ENCODE assay signal across 8 cellular contexts in the genomic region with DNA sequence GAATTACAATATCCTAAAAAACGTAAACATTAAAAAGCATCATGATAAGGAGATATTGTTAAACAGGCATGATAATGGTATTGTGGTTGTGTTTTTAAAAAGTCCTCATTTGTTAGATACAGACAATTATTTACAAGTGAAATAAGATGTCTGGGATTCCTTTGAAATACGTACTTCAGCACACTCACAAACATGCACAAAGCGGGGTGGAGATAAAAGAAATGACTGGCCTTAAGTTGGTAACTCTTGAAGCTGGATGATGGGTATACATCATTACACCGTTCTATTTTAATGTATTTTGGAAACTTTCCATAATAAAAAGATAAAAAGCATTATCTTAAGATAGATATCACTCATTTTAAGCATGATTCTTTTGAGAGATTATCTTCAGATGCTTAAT. TPM values are rescaled to one million over a fixed set of nuclear protein-coding genes. Genes with fewer than 3 reads are reported as not detected.
DNase-seq lines count a peak whose midpoint lies in the region; ATAC-seq and TF ChIP-seq lines count a peak whose summit lies in the region.

No MANE protein-coding gene starts in this region.

- no peaks in the 10 kb centered on the region for H3K9me3 Mint-ChIP-seq in activated CD4-positive, alpha-beta T cell treated with anti-CD3 and anti-CD28 coated beads, Interleukin-2, amount 10 ng/mL, durations not matched to agents 7 days and 5 days
- no peaks in the 10 kb centered on the region for H3K9me3 Mint-ChIP-seq in activated B cell treated with CpG ODN at 0.5 μM for 24 hours

- intact Hi-C loops in activated B cell treated with CpG ODN at 0.5 μM for 24 hours (cut with micrococcal nuclease): no loop called here

- no peak for TF ChIP-seq EP300 in suprapubic skin (IDR thresholded peaks at IDR 0.05)

- peaks cover 20% of the 10 kb centered on the region for H3K4me1 Mint-ChIP-seq in activated CD4-positive, alpha-beta T cell treated with anti-CD3 and anti-CD28 coated beads, Interleukin-2, amount 10 ng/mL, durations not matched to agents 7 days and 5 days
- peaks cover 10% of the 10 kb centered on the region for H3K4me1 Mint-ChIP-seq in activated B cell treated with CpG ODN at 0.5 μM for 24 hours

- H3K9me2 ChIP-seq in hepatocyte (replicated peaks; ENCODE audit: insufficient read depth): no peaks in the 10 kb centered on the region

- H3K9me3 ChIP-seq in hepatocyte (ENCODE audit: low read depth): no peaks in the 10 kb centered on the region
- no peaks in the 10 kb centered on the region for H3K9me3 ChIP-seq in suprapubic skin

- no peak for DNase-seq in activated CD4-positive, alpha-beta T cell treated with anti-CD3 and anti-CD28 coated beads, Interleukin-2, amount 10 ng/mL, durations not matched to agents 7 days and 5 days
- no peak for DNase-seq in activated CD4-positive, alpha-beta T cell treated with anti-CD3 and anti-CD28 coated beads, Interleukin-2, amount 50 U/mL, for 4 hours
- DNase-seq in activated B cell treated with CpG ODN at 0.5 μM for 24 hours: no peak
- no peak for DNase-seq in hepatocyte (ENCODE audit: low spot score)
- DNase-seq in suprapubic skin (ENCODE audit: low spot score in 2 of 2): no peak
- no peak for DNase-seq in SK-N-DZ (ENCODE audit: low spot score)
- DNase-seq in UCSD-AML1 (lab: John Stamatoyannopoulos, UW; ENCODE audit: unreplicated experiment): no peak
- no peak for DNase-seq in HEK293T (ENCODE audit: extremely low spot score)

- ATAC-seq in activated B cell treated with CpG ODN at 0.5 μM for 24 hours (ENCODE audit: low read depth): no peak

- no peaks in the 10 kb centered on the region for H3K27me3 Mint-ChIP-seq in activated CD4-positive, alpha-beta T cell treated with anti-CD3 and anti-CD28 coated beads, Interleukin-2, amount 10 ng/mL, durations not matched to agents 7 days and 5 days
- H3K27me3 Mint-ChIP-seq in activated B cell treated with CpG ODN at 0.5 μM for 24 hours: no peaks in the 10 kb centered on the region

- peak overlapping the region; percentile 95 for H3K27ac ChIP-seq in hepatocyte
- H3K27ac ChIP-seq in suprapubic skin: no peak overlapping the region

- POLR2A ChIA-PET in activated CD4-positive, alpha-beta T cell treated with anti-CD3 and anti-CD28 coated beads, Interleukin-2, amount 10 ng/mL, durations not matched to agents 7 days and 5 days (lab: Charles Lee): no interaction called here
- POLR2A ChIA-PET in activated B cell treated with CpG ODN at 0.5 μM for 24 hours (lab: Charles Lee): interaction anchor here (1.2 to 1.9 kb wide), 2 partner anchors 20 to 69 kb away, joined by 3 to 10 read pairs; a partner anchor contains a TSS
- POLR2A ChIA-PET in HEK293T (lab: Yijun Ruan, JAX): interaction anchor here (3.0 kb wide), 1 partner anchor 20 kb away, joined by 16 read pairs; a partner anchor contains a TSS

- H3K4me3 ChIP-seq in hepatocyte (peak overlapping the region; percentile 66), suprapubic skin (peak overlapping the region; percentile 74)

- H3K36me3 ChIP-seq in hepatocyte (replicated peaks; ENCODE audit: insufficient read depth, low read depth) (no peaks in the 10 kb centered on the region), suprapubic skin (peaks cover 24% of the 10 kb centered on the region)

- no peak overlapping the region for H3K27ac Mint-ChIP-seq in activated CD4-positive, alpha-beta T cell treated with anti-CD3 and anti-CD28 coated beads, Interleukin-2, amount 10 ng/mL, durations not matched to agents 7 days and 5 days
- no peak overlapping the region for H3K27ac Mint-ChIP-seq in activated B cell treated with CpG ODN at 0.5 μM for 24 hours

- peak overlapping the region; percentile 79 for H3K4me3 Mint-ChIP-seq in activated CD4-positive, alpha-beta T cell treated with anti-CD3 and anti-CD28 coated beads, Interleukin-2, amount 10 ng/mL, durations not matched to agents 7 days and 5 days
- H3K4me3 Mint-ChIP-seq in activated B cell treated with CpG ODN at 0.5 μM for 24 hours: peak overlapping the region; percentile 88

- CTCF ChIA-PET in activated CD4-positive, alpha-beta T cell treated with anti-CD3 and anti-CD28 coated beads, Interleukin-2, amount 10 ng/mL, durations not matched to agents 7 days and 5 days (lab: Charles Lee): interaction anchor here (1.1 kb wide), 1 partner anchor 377 kb away, joined by 4 read pairs; no protein-coding TSS in a partner anchor
- CTCF ChIA-PET in activated B cell treated with CpG ODN at 0.5 μM for 24 hours (lab: Charles Lee): no interaction called here
- CTCF ChIA-PET in HEK293T (lab: Yijun Ruan, JAX): interaction anchor here (0.6 kb wide), 1 partner anchor 8 kb away, joined by 3 read pairs; no protein-coding TSS in a partner anchor

- H3K27me3 ChIP-seq in hepatocyte (no peaks in the 10 kb centered on the region), suprapubic skin (no peaks in the 10 kb centered on the region)

- TF ChIP-seq CTCF in activated B cell treated with CpG ODN at 0.5 μM for 24 hours (IDR thresholded peaks at IDR 0.05) (no peak), hepatocyte (IDR thresholded peaks at IDR 0.05; ENCODE audit: poor library complexity) (no peak), suprapubic skin (IDR thresholded peaks at IDR 0.05) (no peak)

- H3K4me1 ChIP-seq in hepatocyte (ENCODE audit: insufficient read depth) (peaks cover 11% of the 10 kb centered on the region), suprapubic skin (peaks cover 18% of the 10 kb centered on the region)

- peak overlapping the region; percentile 88 for H3K4me2 ChIP-seq in hepatocyte

- no peaks in the 10 kb centered on the region for H4K20me1 ChIP-seq in hepatocyte (ENCODE audit: insufficient read depth, poor library complexity, severe bottlenecking)

- H2AFZ ChIP-seq in hepatocyte: peak overlapping the region; percentile 69

- TF ChIP-seq POLR2A in suprapubic skin (IDR thresholded peaks at IDR 0.05): no peak

- H3K79me2 ChIP-seq in hepatocyte: peaks cover 32% of the 10 kb centered on the region

- peaks cover 10% of the 10 kb centered on the region for H3K36me3 Mint-ChIP-seq in activated CD4-positive, alpha-beta T cell treated with anti-CD3 and anti-CD28 coated beads, Interleukin-2, amount 10 ng/mL, durations not matched to agents 7 days and 5 days (ENCODE audit: low read depth)
- H3K36me3 Mint-ChIP-seq in activated B cell treated with CpG ODN at 0.5 μM for 24 hours (ENCODE audit: low read depth): peaks cover 29% of the 10 kb centered on the region

- 45% methylated on average over 4 of the region's 4 CpGs for WGBS in hepatocyte (ENCODE audit: low lambda C conversion rate, missing lambda C conversion rate)
- 39% methylated on average over 4 of the region's 4 CpGs for WGBS in suprapubic skin

TF ChIP-seq in HEK293T, 16 proteins besides CTCF, POLR2A, EP300 and RAD21 (continues in another document):
- TF ChIP-seq FOXM1 (IDR thresholded peaks at IDR 0.05; ENCODE audit: borderline replicate concordance) (no peak), ARNT (IDR thresholded peaks at IDR 0.05) (no peak), LEF1 (IDR thresholded peaks at IDR 0.05; ENCODE audit: borderline replicate concordance) (no peak), BHLHE40 (IDR thresholded peaks at IDR 0.05; ENCODE audit: borderline replicate concordance) (no peak), SUZ12 (IDR thresholded peaks at IDR 0.05) (no peak), FOXK2 (IDR thresholded peaks at IDR 0.05) (no peak), NFRKB (IDR thresholded peaks at IDR 0.05) (no peak), FOXA1 (IDR thresholded peaks at IDR 0.05) (no peak)
- TF ChIP-seq, protein P1, sequence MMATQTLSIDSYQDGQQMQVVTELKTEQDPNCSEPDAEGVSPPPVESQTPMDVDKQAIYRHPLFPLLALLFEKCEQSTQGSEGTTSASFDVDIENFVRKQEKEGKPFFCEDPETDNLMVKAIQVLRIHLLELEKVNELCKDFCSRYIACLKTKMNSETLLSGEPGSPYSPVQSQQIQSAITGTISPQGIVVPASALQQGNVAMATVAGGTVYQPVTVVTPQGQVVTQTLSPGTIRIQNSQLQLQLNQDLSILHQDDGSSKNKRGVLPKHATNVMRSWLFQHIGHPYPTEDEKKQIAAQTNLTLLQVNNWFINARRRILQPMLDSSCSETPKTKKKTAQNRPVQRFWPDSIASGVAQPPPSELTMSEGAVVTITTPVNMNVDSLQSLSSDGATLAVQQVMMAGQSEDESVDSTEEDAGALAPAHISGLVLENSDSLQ (IDR thresholded peaks at IDR 0.05): no peak

RNA-seq across cellular contexts. Expression of a gene that starts 1.0 kb away (rescaled TPM):
- total RNA-seq in activated CD4-positive, alpha-beta T cell treated with anti-CD3 and anti-CD28 coated beads, Interleukin-2, amount 10 ng/mL, durations not matched to agents 7 days and 5 days: under 1 TPM; 0.62 to 0.73 TPM
- total RNA-seq in activated B cell treated with CpG ODN at 0.5 μM for 24 hours: 0.44 and 0.66 TPM in 2 replicates
- total RNA-seq in hepatocyte: 4.7 and 5.3 TPM in 2 replicates
- polyA plus RNA-seq in hepatocyte: 1.4 and 3.0 TPM in 2 replicates
- total RNA-seq in suprapubic skin: 1 to 10 TPM in 2 of 4 donors, under 1 TPM in 2; 0.57 to 3.9 (median 1.2) TPM
- polyA plus RNA-seq in SK-N-DZ (2014; cell fraction: cytosol; rRNA removed): 20.6 and 21.3 TPM in 2 replicates
- 24.8 and 24.9 TPM in 2 replicates for polyA plus RNA-seq in SK-N-DZ (2014; cell fraction: nucleus; rRNA removed)

RNA-seq across cellular contexts. Expression of a gene that starts 20.1 kb away (rescaled TPM):
- total RNA-seq in activated CD4-positive, alpha-beta T cell treated with anti-CD3 and anti-CD28 coated beads, Interleukin-2, amount 10 ng/mL, durations not matched to agents 7 days and 5 days: 10 to 100 TPM; 63.5 to 64.6 TPM
- total RNA-seq in activated B cell treated with CpG ODN at 0.5 μM for 24 hours (58.5 and 59.3 TPM in 2 replicates), hepatocyte (39.9 and 62.5 TPM in 2 replicates), suprapubic skin (100 to 1,000 TPM in 1 of 4 donors, 10 to 100 TPM in 3; 48.1 to 118 (median 83.8) TPM)
- 41.5 and 45.0 TPM in 2 replicates for polyA plus RNA-seq in hepatocyte
- 44.7 and 74.3 TPM in 2 replicates for polyA plus RNA-seq in SK-N-DZ (2014; cell fraction: cytosol; rRNA removed)
- 23.7 and 28.2 TPM in 2 replicates for polyA plus RNA-seq in SK-N-DZ (2014; cell fraction: nucleus; rRNA removed)

RNA-seq across cellular contexts. Expression of a gene that starts 22.8 kb away (rescaled TPM):
- total RNA-seq in activated CD4-positive, alpha-beta T cell treated with anti-CD3 and anti-CD28 coated beads, Interleukin-2, amount 10 ng/mL, durations not matched to agents 7 days and 5 days: 100 to 1,000 TPM; 160 to 189 TPM
- total RNA-seq in activated B cell treated with CpG ODN at 0.5 μM for 24 hours (15.3 and 16.8 TPM in 2 replicates), hepatocyte (18.8 and 24.9 TPM in 2 replicates), suprapubic skin (10 to 100 TPM; 31.7 to 98.9 (median 49.9) TPM)
- 37.0 and 49.2 TPM in 2 replicates for polyA plus RNA-seq in hepatocyte
- 424 and 794 TPM in 2 replicates for polyA plus RNA-seq in SK-N-DZ (2014; cell fraction: cytosol; rRNA removed)
- 311 and 392 TPM in 2 replicates for polyA plus RNA-seq in SK-N-DZ (2014; cell fraction: nucleus; rRNA removed)

RNA-seq across cellular contexts. Expression of a gene that starts 28.4 kb away (rescaled TPM):
- total RNA-seq in activated CD4-positive, alpha-beta T cell treated with anti-CD3 and anti-CD28 coated beads, Interleukin-2, amount 10 ng/mL, durations not matched to agents 7 days and 5 days: not detected
- total RNA-seq in activated B cell treated with CpG ODN at 0.5 μM for 24 hours (not detected in 2 replicates), hepatocyte (1.1 and 3.0 TPM in 2 replicates), suprapubic skin (under 1 TPM in 2 of 4 donors, not detected in 2; 0.21 to 0.23 TPM)
- polyA plus RNA-seq in hepatocyte: 1.5 and 1.6 TPM in 2 replicates
- 0.31 TPM in 1 of 2 replicates, not detected in the other for polyA plus RNA-seq in SK-N-DZ (2014; cell fraction: cytosol; rRNA removed)
- 0.24 TPM in 1 of 2 replicates, not detected in the other for polyA plus RNA-seq in SK-N-DZ (2014; cell fraction: nucleus; rRNA removed)
